In genomic region chr17:1473841-1474240, GRCh38 we compare ENCODE assay signal across 14 cellular contexts. TPM values are rescaled to one million over a fixed set of nuclear protein-coding genes. Genes with fewer than 3 reads are reported as not detected.
A peak's percentile ranks its signal among the peaks of the same experiment; 100 is the strongest.
DNase-seq lines count a peak whose midpoint lies in the region; ATAC-seq lines count a peak whose summit lies in the region.
"Had no signal": no experiment of that assay in that cellular context is flagged by ENCODE, and none has a peak within 500 bp of the region (broad histone marks: within the 10 kb centered on the region; RNA-seq: fewer than 3 reads in every experiment).

No MANE protein-coding gene starts in this region.

- H3K4me3 Mint-ChIP-seq in activated naive CD8-positive, alpha-beta T cell treated with anti-CD3 and anti-CD28 coated beads, Interleukin-2, amount 50 U/mL, for 24 hours, result no peak overlapping the region
- no peak overlapping the region for H3K4me3 Mint-ChIP-seq in activated naive CD8-positive, alpha-beta T cell treated with anti-CD3 and anti-CD28 coated beads for 36 hours
- peak overlapping the region in 1 of 3 donors; percentile 22 for H3K4me3 Mint-ChIP-seq in T-cell
- no peak overlapping the region for H3K4me3 Mint-ChIP-seq in effector memory CD8-positive, alpha-beta T cell

- CTCF ChIA-PET in T-cell (lab: Charles Lee), result no interaction called here

- peaks cover 8% of the 10 kb centered on the region for H3K27me3 Mint-ChIP-seq in activated naive CD8-positive, alpha-beta T cell treated with anti-CD3 and anti-CD28 coated beads, Interleukin-2, amount 50 U/mL, for 24 hours
- H3K27me3 Mint-ChIP-seq in activated naive CD8-positive, alpha-beta T cell treated with anti-CD3 and anti-CD28 coated beads for 36 hours, result no peaks in the 10 kb centered on the region
- H3K27me3 Mint-ChIP-seq in T-cell, result no peaks in the 10 kb centered on the region
- no peaks in the 10 kb centered on the region for H3K27me3 Mint-ChIP-seq in effector memory CD8-positive, alpha-beta T cell

- POLR2A ChIA-PET in T-cell (lab: Charles Lee), result interaction anchor here in 1 of 2 donors (0.6 kb wide), 1 partner anchor 33 kb away, joined by 6 read pairs; no protein-coding TSS in a partner anchor

- H3K27ac Mint-ChIP-seq in activated naive CD8-positive, alpha-beta T cell treated with anti-CD3 and anti-CD28 coated beads, Interleukin-2, amount 50 U/mL, for 24 hours, result no peak overlapping the region
- no peak overlapping the region for H3K27ac Mint-ChIP-seq in activated naive CD8-positive, alpha-beta T cell treated with anti-CD3 and anti-CD28 coated beads for 36 hours
- peak overlapping the region; percentile 10 to 14 for H3K27ac Mint-ChIP-seq in T-cell
- H3K27ac Mint-ChIP-seq in effector memory CD8-positive, alpha-beta T cell, result no peak overlapping the region

- peak; percentile 71 for ATAC-seq in activated naive CD8-positive, alpha-beta T cell treated with anti-CD3 and anti-CD28 coated beads, Interleukin-2, amount 50 U/mL, for 24 hours
- peak; percentile 74 to 95 (median 80) for ATAC-seq in T-cell (replicated peaks in 1 of 4)
- ATAC-seq in effector memory CD8-positive, alpha-beta T cell (replicated peaks), result peak; percentile 75

- H3K36me3 Mint-ChIP-seq in activated naive CD8-positive, alpha-beta T cell treated with anti-CD3 and anti-CD28 coated beads, Interleukin-2, amount 50 U/mL, for 24 hours (ENCODE audit: low read depth), result peaks cover 4% of the 10 kb centered on the region
- peaks cover 7% of the 10 kb centered on the region for H3K36me3 Mint-ChIP-seq in activated naive CD8-positive, alpha-beta T cell treated with anti-CD3 and anti-CD28 coated beads for 36 hours
- H3K36me3 Mint-ChIP-seq in T-cell, result peaks cover 11% of the 10 kb centered on the region
- H3K36me3 Mint-ChIP-seq in effector memory CD8-positive, alpha-beta T cell (ENCODE audit: insufficient read depth), result peaks cover 3% of the 10 kb centered on the region

- H3K4me1 Mint-ChIP-seq in activated naive CD8-positive, alpha-beta T cell treated with anti-CD3 and anti-CD28 coated beads, Interleukin-2, amount 50 U/mL, for 24 hours, result peaks cover 16% of the 10 kb centered on the region
- peaks cover 9% of the 10 kb centered on the region for H3K4me1 Mint-ChIP-seq in activated naive CD8-positive, alpha-beta T cell treated with anti-CD3 and anti-CD28 coated beads for 36 hours
- H3K4me1 Mint-ChIP-seq in T-cell, result peaks cover 14 to 19% (median 17%) of the 10 kb centered on the region in 3 donors
- H3K4me1 Mint-ChIP-seq in effector memory CD8-positive, alpha-beta T cell (ENCODE audit: low read depth in 2 of 2), result peaks cover 4 to 5% of the 10 kb centered on the region in 2 donors

- H3K9me3 Mint-ChIP-seq in activated naive CD8-positive, alpha-beta T cell treated with anti-CD3 and anti-CD28 coated beads, Interleukin-2, amount 50 U/mL, for 24 hours, result no peaks in the 10 kb centered on the region
- no peaks in the 10 kb centered on the region for H3K9me3 Mint-ChIP-seq in activated naive CD8-positive, alpha-beta T cell treated with anti-CD3 and anti-CD28 coated beads for 36 hours
- no peaks in the 10 kb centered on the region for H3K9me3 Mint-ChIP-seq in T-cell
- no peaks in the 10 kb centered on the region for H3K9me3 Mint-ChIP-seq in effector memory CD8-positive, alpha-beta T cell

- no peak for DNase-seq in activated naive CD8-positive, alpha-beta T cell treated with anti-CD3 and anti-CD28 coated beads, Interleukin-2, amount 50 U/mL, for 24 hours
- DNase-seq in activated naive CD8-positive, alpha-beta T cell treated with anti-CD3 and anti-CD28 coated beads for 36 hours, result no peak
- DNase-seq in T-cell, result peak in 19 of 34 experiments; percentile 25 to 70 (median 42)
- no peak for DNase-seq in effector memory CD8-positive, alpha-beta T cell
- peak; percentile 29 for DNase-seq in superior temporal gyrus (ENCODE audit: extremely low spot score)
- no peak for DNase-seq in NCI-H524 (lab: John Stamatoyannopoulos, UW)
- no peak for DNase-seq in hepatic stellate cell (ENCODE audit: low spot score)
- DNase-seq in NCI-H187 (lab: John Stamatoyannopoulos, UW), result no peak
- DNase-seq: DND-41, NCI-H2029 treated with DMSO at 0.1 percent for 48 hours, occipital lobe, small intestine, T-helper 9 cell, tibial artery had no signal

RNA-seq across cellular contexts. Expression of gene CRK, which starts 17.8 kb away (rescaled TPM):
- 10 to 100 TPM; 13.5 to 14.0 TPM for total RNA-seq in activated naive CD8-positive, alpha-beta T cell treated with anti-CD3 and anti-CD28 coated beads for 36 hours
- total RNA-seq in T-cell, result 10 to 100 TPM; 18.0 to 26.8 (median 22.6) TPM

RNA-seq across cellular contexts. Expression of gene MYO1C, which starts 18.6 kb away (rescaled TPM):
- 10 to 100 TPM; 10.5 to 11.7 TPM for total RNA-seq in activated naive CD8-positive, alpha-beta T cell treated with anti-CD3 and anti-CD28 coated beads for 36 hours
- 10 to 100 TPM; 18.0 to 41.5 (median 31.2) TPM for total RNA-seq in T-cell

RNA-seq across cellular contexts. Expression of gene INPP5K, which starts 42.6 kb away (rescaled TPM):
- 10 to 100 TPM; 18.1 to 18.2 TPM for total RNA-seq in activated naive CD8-positive, alpha-beta T cell treated with anti-CD3 and anti-CD28 coated beads for 36 hours
- total RNA-seq in T-cell, result 100 to 1,000 TPM in 2 of 5 donors, 10 to 100 TPM in 3; 91.1 to 184 (median 97.0) TPM

Comparison
In these comparisons a context has a peak if more than half of its experiments do, and no peak if none do; other contexts are left out.
1. DNase-seq: peak in T-cell (19 of 34) and superior temporal gyrus (single experiment); none in activated naive CD8-positive, alpha-beta T cell treated with anti-CD3 and anti-CD28 coated beads, Interleukin-2, amount 50 U/mL, for 24 hours (single experiment), activated naive CD8-positive, alpha-beta T cell treated with anti-CD3 and anti-CD28 coated beads for 36 hours (single experiment), effector memory CD8-positive, alpha-beta T cell (0 of 3), NCI-H524 (0 of 2), hepatic stellate cell (single experiment) and NCI-H187 (0 of 2).
2. H3K27ac Mint-ChIP-seq: peak in T-cell (2 of 2); none in activated naive CD8-positive, alpha-beta T cell treated with anti-CD3 and anti-CD28 coated beads, Interleukin-2, amount 50 U/mL, for 24 hours (single experiment), activated naive CD8-positive, alpha-beta T cell treated with anti-CD3 and anti-CD28 coated beads for 36 hours (single experiment) and effector memory CD8-positive, alpha-beta T cell (0 of 2).
3. RNA of gene INPP5K, which starts 42.6 kb away (total RNA-seq): 91.1 to 184 TPM in T-cell; 18.1 to 18.2 TPM in activated naive CD8-positive, alpha-beta T cell treated with anti-CD3 and anti-CD28 coated beads for 36 hours; every median in the first group is over 4 times any median in the second.
4. Peak in every context shown above with its lines, with median percentiles within 50 percentile points of each other: ATAC-seq.